23 cellular contexts compared by ENCODE assay signal in genomic region chr7:129898502-129899160, GRCh38. TPM values are rescaled to one million over a fixed set of nuclear protein-coding genes. Genes with fewer than 3 reads are reported as not detected.
A peak's percentile ranks its signal among the peaks of the same experiment; 100 is the strongest.
DNase-seq lines count a peak whose midpoint lies in the region; ATAC-seq, FAIRE-seq and TF ChIP-seq lines count a peak whose summit lies in the region.
"Had no signal": no experiment of that assay in that cellular context is flagged by ENCODE, and none has a peak within 500 bp of the region (broad histone marks: within the 10 kb centered on the region; RNA-seq: fewer than 3 reads in every experiment).

No MANE protein-coding gene starts in this region.

- H3K27me3 Mint-ChIP-seq in mesothelial cell of epicardium (ENCODE audit: low read depth) = no peaks in the 10 kb centered on the region
- H3K27me3 Mint-ChIP-seq in endodermal cell (ENCODE audit: insufficient read depth) = no peaks in the 10 kb centered on the region
- H3K27me3 Mint-ChIP-seq: activated CD4-positive, alpha-beta memory T cell treated with anti-CD3 and anti-CD28 coated beads for 36 hours; CD8-positive, alpha-beta memory T cell had no signal

- H3K27ac Mint-ChIP-seq in mesothelial cell of epicardium (peak overlapping the region; percentile 64), endodermal cell (no peak overlapping the region)

- H4K20me1 ChIP-seq in HCT116 (ENCODE audit: insufficient read depth) = no peaks in the 10 kb centered on the region

- TF ChIP-seq CTCF in 22Rv1 (IDR thresholded peaks at IDR 0.05) (no peak), HCT116 (IDR thresholded peaks at IDR 0.05 in 2 of 3, conservative IDR thresholded peaks at IDR 0.05 in 1 of 3; ENCODE audit: borderline replicate concordance in 1 of 3, insufficient read depth in 1 of 3, low read depth in 2 of 3, low read length in 2 of 3) (no peak), bronchial epithelial cell (IDR thresholded peaks at IDR 0.05; ENCODE audit: insufficient read depth, low read length, severe bottlenecking) (no peak), mesothelial cell of epicardium (IDR thresholded peaks at IDR 0.05; ENCODE audit: unreplicated experiment) (no peak), endodermal cell (conservative IDR thresholded peaks at IDR 0.05) (no peak)

- H3K9me3 ChIP-seq in HCT116 (ENCODE audit: control insufficient read depth in 1 of 2, insufficient read depth in 1 of 2, low read depth in 1 of 2, low read length in 2 of 2) = no peaks in the 10 kb centered on the region
- H3K9me3 ChIP-seq in endodermal cell (ENCODE audit: control insufficient read depth, low read length) = no peaks in the 10 kb centered on the region
- H3K9me3 ChIP-seq: sigmoid colon, SJSA1 had no signal

- DNase-seq in HCT116 (ENCODE audit: low read depth, low spot score) = no peak
- DNase-seq in bronchial epithelial cell (ENCODE audit: low read depth) = peak; percentile 14
- DNase-seq in mesothelial cell of epicardium (ENCODE audit: low spot score in 2 of 2, unreplicated experiment in 2 of 2) = no peak
- DNase-seq in effector CD4-positive, alpha-beta T cell = no peak
- DNase-seq in endodermal cell = no peak
- DNase-seq: activated CD4-positive, alpha-beta memory T cell treated with anti-CD3 and anti-CD28 coated beads for 36 hours; activated naive CD4-positive, alpha-beta T cell; activated T-cell treated with anti-CD3 and anti-CD28 coated beads for 4 hours; anterior cingulate cortex; CD8-positive, alpha-beta memory T cell; cerebellar nuclear complex; DMS79 treated with DMSO at 0.1 percent for 48 hours; NCI-H1694 treated with DMSO at 0.1 percent for 48 hours; PC-9; sigmoid colon; WERI-Rb-1 had no signal

- POLR2A ChIA-PET in HCT116 (lab: Charles Lee) = interaction anchor here (1.3 kb wide), 1 partner anchor 10 kb away, joined by 4 read pairs; no protein-coding TSS in a partner anchor

- no peak for TF ChIP-seq POLR2A in HCT116 (IDR thresholded peaks at IDR 0.05; ENCODE audit: borderline replicate concordance, extremely low read depth, insufficient read depth, insufficient read length)

- no peak overlapping the region for H3K4me2 ChIP-seq in HCT116 (ENCODE audit: low read length)
- H3K4me2 ChIP-seq: PC-9 had no signal

- no peak overlapping the region for H2AFZ ChIP-seq in HCT116 (ENCODE audit: low read depth, low read length, poor library complexity, severe bottlenecking)
- H2AFZ ChIP-seq: PC-9 had no signal

- H3K9ac ChIP-seq in HCT116 (ENCODE audit: low read length) (no peak overlapping the region), endodermal cell (ENCODE audit: extremely low read depth, low read length, poor library complexity, severe bottlenecking) (no peak overlapping the region)

- H3K4me1 ChIP-seq in HCT116 (ENCODE audit: control insufficient read depth in 1 of 2, insufficient read depth in 2 of 2, low read length in 2 of 2) = peaks cover 90 to 94% of the 10 kb centered on the region in 2 experiments
- H3K4me1 ChIP-seq in endodermal cell (ENCODE audit: control insufficient read depth, insufficient read depth, low read length) = peaks cover 4% of the 10 kb centered on the region

- H3K4me3 ChIP-seq in HCT116 (replicated peaks in 1 of 2; ENCODE audit: low read depth in 1 of 2, low read length in 2 of 2) = no peak overlapping the region
- no peak overlapping the region for H3K4me3 ChIP-seq in bronchial epithelial cell (ENCODE audit: low read depth, low read length)
- H3K4me3 ChIP-seq in endodermal cell (ENCODE audit: low read length) = no peak overlapping the region
- H3K4me3 ChIP-seq: PC-9, sigmoid colon, SJSA1 had no signal

- BruUV-seq in HCT116 (replicated peaks; lab: Mats Ljungman, UMichigan) = no TSS peak

- FAIRE-seq in bronchial epithelial cell (lab: Jason Lieb, UNC) = no peak
- FAIRE-seq: endometrium, GM12891, H1 had no signal

- WGBS in endodermal cell (ENCODE audit: insufficient coverage in 1 of 2, insufficient read length in 1 of 2), 2 experiments = 80 to 87% methylated on average over 1 to 4 of the region's 5 CpGs

- no peak for TF ChIP-seq RAD21 in HCT116 (IDR thresholded peaks at IDR 0.05; ENCODE audit: low read depth)

- H3K27ac ChIP-seq in 22Rv1 (peak overlapping the region; percentile 84), HCT116 (ENCODE audit: low read depth, low read length) (peak overlapping the region; percentile 79), endodermal cell (ENCODE audit: low read depth, low read length) (no peak overlapping the region)
- H3K27ac ChIP-seq: sigmoid colon, SJSA1, WERI-Rb-1 had no signal

- 0 out of 4 replicates have a peak, but pooled peaks cover 0 to 2% of the 10 kb centered on the region in 2 experiments for H3K36me3 ChIP-seq in HCT116 (ENCODE audit: control insufficient read depth in 1 of 2, insufficient read depth in 2 of 2, low read length in 2 of 2)
- peaks cover 1% of the 10 kb centered on the region for H3K36me3 ChIP-seq in bronchial epithelial cell (ENCODE audit: control insufficient read depth, insufficient read depth, low read length)
- H3K36me3 ChIP-seq in endodermal cell (ENCODE audit: control insufficient read depth, insufficient read depth, low read length) = peaks cover 29% of the 10 kb centered on the region
- H3K36me3 ChIP-seq: WERI-Rb-1 had no signal

- H3K27me3 ChIP-seq in HCT116 (ENCODE audit: insufficient read depth, low read length) (no peaks in the 10 kb centered on the region), bronchial epithelial cell (ENCODE audit: control insufficient read depth, insufficient read depth, low read length) (no peaks in the 10 kb centered on the region), endodermal cell (ENCODE audit: control insufficient read depth, insufficient read depth, low read length, poor library complexity, severe bottlenecking) (no peaks in the 10 kb centered on the region)
- H3K27me3 ChIP-seq: sigmoid colon, SJSA1 had no signal

- H3K4me3 Mint-ChIP-seq in mesothelial cell of epicardium (no peak overlapping the region), endodermal cell (no peak overlapping the region)
- H3K4me3 Mint-ChIP-seq: activated CD4-positive, alpha-beta memory T cell treated with anti-CD3 and anti-CD28 coated beads for 36 hours; CD8-positive, alpha-beta memory T cell had no signal

- intact Hi-C loops in HCT116 (cut with micrococcal nuclease) = no loop called here

- H3K36me3 Mint-ChIP-seq in mesothelial cell of epicardium (peaks cover 10% of the 10 kb centered on the region), endodermal cell (ENCODE audit: low read depth) (peaks cover 29% of the 10 kb centered on the region)

- H3K4me1 Mint-ChIP-seq in mesothelial cell of epicardium (peaks cover 7% of the 10 kb centered on the region), endodermal cell (peaks cover 25% of the 10 kb centered on the region)

- CTCF ChIA-PET in HCT116 (lab: Charles Lee) = no interaction called here

- no peak for ATAC-seq in HCT116
- ATAC-seq in GM19455 (IDR thresholded peaks at IDR 0.05; ENCODE audit: unreplicated experiment) = no peak
- ATAC-seq in GM18858 (IDR thresholded peaks at IDR 0.05; ENCODE audit: unreplicated experiment) = no peak

- H3K9me3 Mint-ChIP-seq in mesothelial cell of epicardium (no peaks in the 10 kb centered on the region), endodermal cell (no peaks in the 10 kb centered on the region)
- H3K9me3 Mint-ChIP-seq: activated CD4-positive, alpha-beta memory T cell treated with anti-CD3 and anti-CD28 coated beads for 36 hours; CD8-positive, alpha-beta memory T cell had no signal

- no peaks in the 10 kb centered on the region for H3K9me2 ChIP-seq in HCT116 (ENCODE audit: insufficient read depth)

- peaks cover 89% of the 10 kb centered on the region for H3K79me2 ChIP-seq in HCT116 (ENCODE audit: insufficient read depth, low read length)

- RAD21 ChIA-PET in HCT116 (lab: Charles Lee; ENCODE audit: low non-redundant PET in 1 of 2, low total read pairs in 2 of 2, uncharacterized antibody in 2 of 2, unreplicated experiment in 2 of 2) = no interaction called here

TF ChIP-seq in HCT116, 20 proteins besides CTCF, POLR2A, EP300 and RAD21 (continues in another document):
- no peak for TF ChIP-seq ZNF274 (IDR thresholded peaks at IDR 0.05; ENCODE audit: low read depth, low read length)
- TF ChIP-seq CEBPB (IDR thresholded peaks at IDR 0.05; ENCODE audit: low read depth) = no peak
- no peak for TF ChIP-seq EGR1 (IDR thresholded peaks at IDR 0.05; ENCODE audit: low read depth)
- no peak for TF ChIP-seq YY1 (IDR thresholded peaks at IDR 0.05; ENCODE audit: extremely low read depth, insufficient replicate concordance, low read depth, low read length)
- no peak for TF ChIP-seq REST (IDR thresholded peaks at IDR 0.05; ENCODE audit: low read depth)
- no peak for TF ChIP-seq POLR2AphosphoS5 (IDR thresholded peaks at IDR 0.05; ENCODE audit: low read depth, low read length)
- TF ChIP-seq ATF3 (IDR thresholded peaks at IDR 0.05) = no peak

RNA-seq across cellular contexts. Expression of gene UBE2H, which starts 54.1 kb away (rescaled TPM):
- total RNA-seq in HCT116 (2021; ENCODE audit: unreplicated experiment) (117 TPM), bronchial epithelial cell (50.0 and 84.2 TPM in 2 replicates), mesothelial cell of epicardium (95.9 to 104 TPM (median 99.1 TPM) in 3 replicates), endodermal cell (10 to 100 TPM; 74.5 to 74.7 TPM)
- polyA plus RNA-seq in HCT116 (2012) = 52.7 and 54.2 TPM in 2 replicates
- polyA plus RNA-seq in endodermal cell (2013, experiment 1 of 2) = 69.7 TPM
- polyA plus RNA-seq in endodermal cell (2013, experiment 2 of 2) = 65.7 TPM
